1 cellular context compared by ENCODE assay signal in the genomic region with DNA sequence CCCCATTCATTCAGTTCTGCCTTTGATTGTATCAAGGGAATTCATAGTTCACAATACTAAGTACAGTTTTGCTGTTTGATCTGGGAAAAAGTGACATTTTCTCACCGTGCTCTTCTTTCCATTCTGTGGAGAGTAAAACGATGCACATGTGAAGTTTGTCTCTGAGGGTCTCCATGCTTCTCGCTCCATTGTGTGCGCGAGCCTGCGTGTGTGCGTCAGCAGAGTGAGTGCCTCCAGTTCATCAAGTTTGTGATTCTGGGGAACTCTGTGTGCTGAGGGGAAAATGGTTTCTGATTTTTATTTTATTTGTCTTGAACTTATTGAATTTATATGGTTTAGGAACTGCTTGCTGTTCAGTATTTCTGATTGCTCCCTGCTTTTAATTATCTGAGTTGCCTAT.
TF ChIP-seq lines count a peak whose summit lies in the region.

No MANE protein-coding gene starts in this region.

TF ChIP-seq in endothelial cell of umbilical vein, 7 proteins besides CTCF, POLR2A, EP300 and RAD21:
- no peak for TF ChIP-seq JUN (IDR thresholded peaks at IDR 0.05; ENCODE audit: borderline replicate concordance, insufficient read depth, insufficient read length, low read depth)
- no peak for TF ChIP-seq POLR2AphosphoS5 (IDR thresholded peaks at IDR 0.05; ENCODE audit: insufficient read depth, low read depth, low read length)
- TF ChIP-seq GATA2 (IDR thresholded peaks at IDR 0.05; ENCODE audit: insufficient read depth, insufficient read length, low read depth, low read length): no peak
- TF ChIP-seq FOS (IDR thresholded peaks at IDR 0.05; ENCODE audit: borderline replicate concordance, insufficient read depth, low read length): no peak
